ENCODE assay signal across 1 cellular context in the genomic region with DNA sequence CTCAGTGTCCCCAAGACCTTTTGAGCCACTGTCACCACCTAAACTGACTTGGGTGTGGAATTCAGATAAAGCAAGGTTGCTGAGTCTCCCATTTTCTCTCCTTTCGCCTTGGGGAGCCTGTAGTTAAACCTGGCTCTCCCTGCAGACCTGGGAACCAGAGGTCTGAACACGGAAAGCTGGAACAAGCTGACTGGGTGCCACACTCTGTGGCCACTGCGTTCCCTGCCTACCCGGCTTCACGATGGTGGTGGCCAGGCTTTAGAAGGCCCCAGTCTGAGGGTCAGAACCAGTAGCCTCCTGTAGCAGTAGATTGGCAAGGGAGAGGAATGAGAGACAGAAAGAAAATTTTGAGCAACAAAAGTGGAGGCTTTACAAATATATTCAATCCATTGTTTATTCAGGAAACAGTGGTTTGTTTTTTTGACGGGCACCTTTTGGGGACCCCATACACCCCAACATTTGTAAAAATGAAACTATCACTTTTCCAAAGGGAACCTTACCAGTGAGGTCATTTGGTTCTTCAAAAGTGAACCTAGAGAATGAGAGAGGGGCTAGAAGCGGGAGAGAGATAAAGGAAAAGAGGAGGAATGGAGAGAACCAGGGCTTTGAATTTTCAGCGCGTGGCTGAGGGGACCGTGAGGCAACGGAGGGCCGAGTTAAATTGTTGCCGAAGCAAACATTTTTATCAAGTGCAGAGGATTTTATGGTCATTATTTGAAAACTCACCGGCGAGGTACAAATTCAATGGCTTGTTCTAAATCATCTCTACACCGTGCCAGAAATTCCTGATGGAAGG.
TF ChIP-seq lines count a peak whose summit lies in the region.

No MANE protein-coding gene starts in this region.

TF ChIP-seq in HEK293, 187 proteins besides CTCF, POLR2A, EP300 and RAD21 (continued from another document):
- TF ChIP-seq, protein P1, sequence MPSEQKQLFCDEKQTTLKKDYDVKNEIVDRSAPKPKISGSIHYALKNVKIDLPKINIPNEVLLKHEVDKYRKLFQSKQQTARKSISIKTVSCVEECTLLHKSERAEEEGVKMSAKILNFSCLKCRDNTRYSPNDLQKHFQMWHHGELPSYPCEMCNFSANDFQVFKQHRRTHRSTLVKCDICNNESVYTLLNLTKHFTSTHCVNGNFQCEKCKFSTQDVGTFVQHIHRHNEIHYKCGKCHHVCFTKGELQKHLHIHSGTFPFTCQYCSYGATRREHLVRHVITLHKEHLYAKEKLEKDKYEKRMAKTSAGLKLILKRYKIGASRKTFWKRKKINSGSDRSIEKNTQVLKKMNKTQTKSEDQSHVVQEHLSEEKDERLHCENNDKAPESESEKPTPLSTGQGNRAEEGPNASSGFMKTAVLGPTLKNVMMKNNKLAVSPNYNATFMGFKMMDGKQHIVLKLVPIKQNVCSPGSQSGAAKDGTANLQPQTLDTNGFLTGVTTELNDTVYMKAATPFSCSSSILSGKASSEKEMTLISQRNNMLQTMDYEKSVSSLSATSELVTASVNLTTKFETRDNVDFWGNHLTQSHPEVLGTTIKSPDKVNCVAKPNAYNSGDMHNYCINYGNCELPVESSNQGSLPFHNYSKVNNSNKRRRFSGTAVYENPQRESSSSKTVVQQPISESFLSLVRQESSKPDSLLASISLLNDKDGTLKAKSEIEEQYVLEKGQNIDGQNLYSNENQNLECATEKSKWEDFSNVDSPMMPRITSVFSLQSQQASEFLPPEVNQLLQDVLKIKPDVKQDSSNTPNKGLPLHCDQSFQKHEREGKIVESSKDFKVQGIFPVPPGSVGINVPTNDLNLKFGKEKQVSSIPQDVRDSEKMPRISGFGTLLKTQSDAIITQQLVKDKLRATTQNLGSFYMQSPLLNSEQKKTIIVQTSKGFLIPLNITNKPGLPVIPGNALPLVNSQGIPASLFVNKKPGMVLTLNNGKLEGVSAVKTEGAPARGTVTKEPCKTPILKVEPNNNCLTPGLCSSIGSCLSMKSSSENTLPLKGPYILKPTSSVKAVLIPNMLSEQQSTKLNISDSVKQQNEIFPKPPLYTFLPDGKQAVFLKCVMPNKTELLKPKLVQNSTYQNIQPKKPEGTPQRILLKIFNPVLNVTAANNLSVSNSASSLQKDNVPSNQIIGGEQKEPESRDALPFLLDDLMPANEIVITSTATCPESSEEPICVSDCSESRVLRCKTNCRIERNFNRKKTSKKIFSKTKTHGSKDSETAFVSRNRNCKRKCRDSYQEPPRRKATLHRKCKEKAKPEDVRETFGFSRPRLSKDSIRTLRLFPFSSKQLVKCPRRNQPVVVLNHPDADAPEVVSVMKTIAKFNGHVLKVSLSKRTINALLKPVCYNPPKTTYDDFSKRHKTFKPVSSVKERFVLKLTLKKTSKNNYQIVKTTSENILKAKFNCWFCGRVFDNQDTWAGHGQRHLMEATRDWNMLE (tag by site-specific recombination; conservative IDR thresholded peaks at IDR 0.05; ENCODE audit: low read depth) = no peak
- TF ChIP-seq ZNF335 (tag by site-specific recombination; conservative IDR thresholded peaks at IDR 0.05) = no peak
- no peak for TF ChIP-seq PRDM1 (tag by site-specific recombination; IDR thresholded peaks at IDR 0.05)
- TF ChIP-seq, protein P2, sequence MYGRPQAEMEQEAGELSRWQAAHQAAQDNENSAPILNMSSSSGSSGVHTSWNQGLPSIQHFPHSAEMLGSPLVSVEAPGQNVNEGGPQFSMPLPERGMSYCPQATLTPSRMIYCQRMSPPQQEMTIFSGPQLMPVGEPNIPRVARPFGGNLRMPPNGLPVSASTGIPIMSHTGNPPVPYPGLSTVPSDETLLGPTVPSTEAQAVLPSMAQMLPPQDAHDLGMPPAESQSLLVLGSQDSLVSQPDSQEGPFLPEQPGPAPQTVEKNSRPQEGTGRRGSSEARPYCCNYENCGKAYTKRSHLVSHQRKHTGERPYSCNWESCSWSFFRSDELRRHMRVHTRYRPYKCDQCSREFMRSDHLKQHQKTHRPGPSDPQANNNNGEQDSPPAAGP (tag by site-specific recombination; IDR thresholded peaks at IDR 0.05) = no peak
- TF ChIP-seq ZBTB20 (tag by site-specific recombination; IDR thresholded peaks at IDR 0.05) = no peak
- TF ChIP-seq ZNF174 (tag by site-specific recombination; IDR thresholded peaks at IDR 0.05) = no peak
- TF ChIP-seq, protein P3, sequence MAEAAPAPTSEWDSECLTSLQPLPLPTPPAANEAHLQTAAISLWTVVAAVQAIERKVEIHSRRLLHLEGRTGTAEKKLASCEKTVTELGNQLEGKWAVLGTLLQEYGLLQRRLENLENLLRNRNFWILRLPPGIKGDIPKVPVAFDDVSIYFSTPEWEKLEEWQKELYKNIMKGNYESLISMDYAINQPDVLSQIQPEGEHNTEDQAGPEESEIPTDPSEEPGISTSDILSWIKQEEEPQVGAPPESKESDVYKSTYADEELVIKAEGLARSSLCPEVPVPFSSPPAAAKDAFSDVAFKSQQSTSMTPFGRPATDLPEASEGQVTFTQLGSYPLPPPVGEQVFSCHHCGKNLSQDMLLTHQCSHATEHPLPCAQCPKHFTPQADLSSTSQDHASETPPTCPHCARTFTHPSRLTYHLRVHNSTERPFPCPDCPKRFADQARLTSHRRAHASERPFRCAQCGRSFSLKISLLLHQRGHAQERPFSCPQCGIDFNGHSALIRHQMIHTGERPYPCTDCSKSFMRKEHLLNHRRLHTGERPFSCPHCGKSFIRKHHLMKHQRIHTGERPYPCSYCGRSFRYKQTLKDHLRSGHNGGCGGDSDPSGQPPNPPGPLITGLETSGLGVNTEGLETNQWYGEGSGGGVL (tag by site-specific recombination; IDR thresholded peaks at IDR 0.05) = no peak
- TF ChIP-seq, protein P4, sequence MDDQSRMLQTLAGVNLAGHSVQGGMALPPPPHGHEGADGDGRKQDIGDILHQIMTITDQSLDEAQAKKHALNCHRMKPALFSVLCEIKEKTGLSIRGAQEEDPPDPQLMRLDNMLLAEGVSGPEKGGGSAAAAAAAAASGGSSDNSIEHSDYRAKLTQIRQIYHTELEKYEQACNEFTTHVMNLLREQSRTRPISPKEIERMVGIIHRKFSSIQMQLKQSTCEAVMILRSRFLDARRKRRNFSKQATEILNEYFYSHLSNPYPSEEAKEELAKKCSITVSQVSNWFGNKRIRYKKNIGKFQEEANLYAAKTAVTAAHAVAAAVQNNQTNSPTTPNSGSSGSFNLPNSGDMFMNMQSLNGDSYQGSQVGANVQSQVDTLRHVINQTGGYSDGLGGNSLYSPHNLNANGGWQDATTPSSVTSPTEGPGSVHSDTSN (CRISPR knock-in tag; IDR thresholded peaks at IDR 0.05) = no peak
- TF ChIP-seq ZNF211 (tag by site-specific recombination; IDR thresholded peaks at IDR 0.05; ENCODE audit: low read depth) = no peak
- TF ChIP-seq KLF7 (tag by site-specific recombination; IDR thresholded peaks at IDR 0.05; ENCODE audit: borderline replicate concordance) = no peak
- no peak for TF ChIP-seq SCRT2 (tag by site-specific recombination; IDR thresholded peaks at IDR 0.05)
- TF ChIP-seq, protein P5, sequence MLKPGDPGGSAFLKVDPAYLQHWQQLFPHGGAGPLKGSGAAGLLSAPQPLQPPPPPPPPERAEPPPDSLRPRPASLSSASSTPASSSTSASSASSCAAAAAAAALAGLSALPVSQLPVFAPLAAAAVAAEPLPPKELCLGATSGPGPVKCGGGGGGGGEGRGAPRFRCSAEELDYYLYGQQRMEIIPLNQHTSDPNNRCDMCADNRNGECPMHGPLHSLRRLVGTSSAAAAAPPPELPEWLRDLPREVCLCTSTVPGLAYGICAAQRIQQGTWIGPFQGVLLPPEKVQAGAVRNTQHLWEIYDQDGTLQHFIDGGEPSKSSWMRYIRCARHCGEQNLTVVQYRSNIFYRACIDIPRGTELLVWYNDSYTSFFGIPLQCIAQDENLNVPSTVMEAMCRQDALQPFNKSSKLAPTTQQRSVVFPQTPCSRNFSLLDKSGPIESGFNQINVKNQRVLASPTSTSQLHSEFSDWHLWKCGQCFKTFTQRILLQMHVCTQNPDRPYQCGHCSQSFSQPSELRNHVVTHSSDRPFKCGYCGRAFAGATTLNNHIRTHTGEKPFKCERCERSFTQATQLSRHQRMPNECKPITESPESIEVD (tag by site-specific recombination; IDR thresholded peaks at IDR 0.05) = peak; percentile 81
- no peak for TF ChIP-seq MZF1 (tag by site-specific recombination; IDR thresholded peaks at IDR 0.05; ENCODE audit: borderline replicate concordance)
- TF ChIP-seq ZNF544 (tag by site-specific recombination; IDR thresholded peaks at IDR 0.05) = no peak
- TF ChIP-seq ZNF792 (tag by site-specific recombination; IDR thresholded peaks at IDR 0.05) = no peak
- TF ChIP-seq, protein P6, sequence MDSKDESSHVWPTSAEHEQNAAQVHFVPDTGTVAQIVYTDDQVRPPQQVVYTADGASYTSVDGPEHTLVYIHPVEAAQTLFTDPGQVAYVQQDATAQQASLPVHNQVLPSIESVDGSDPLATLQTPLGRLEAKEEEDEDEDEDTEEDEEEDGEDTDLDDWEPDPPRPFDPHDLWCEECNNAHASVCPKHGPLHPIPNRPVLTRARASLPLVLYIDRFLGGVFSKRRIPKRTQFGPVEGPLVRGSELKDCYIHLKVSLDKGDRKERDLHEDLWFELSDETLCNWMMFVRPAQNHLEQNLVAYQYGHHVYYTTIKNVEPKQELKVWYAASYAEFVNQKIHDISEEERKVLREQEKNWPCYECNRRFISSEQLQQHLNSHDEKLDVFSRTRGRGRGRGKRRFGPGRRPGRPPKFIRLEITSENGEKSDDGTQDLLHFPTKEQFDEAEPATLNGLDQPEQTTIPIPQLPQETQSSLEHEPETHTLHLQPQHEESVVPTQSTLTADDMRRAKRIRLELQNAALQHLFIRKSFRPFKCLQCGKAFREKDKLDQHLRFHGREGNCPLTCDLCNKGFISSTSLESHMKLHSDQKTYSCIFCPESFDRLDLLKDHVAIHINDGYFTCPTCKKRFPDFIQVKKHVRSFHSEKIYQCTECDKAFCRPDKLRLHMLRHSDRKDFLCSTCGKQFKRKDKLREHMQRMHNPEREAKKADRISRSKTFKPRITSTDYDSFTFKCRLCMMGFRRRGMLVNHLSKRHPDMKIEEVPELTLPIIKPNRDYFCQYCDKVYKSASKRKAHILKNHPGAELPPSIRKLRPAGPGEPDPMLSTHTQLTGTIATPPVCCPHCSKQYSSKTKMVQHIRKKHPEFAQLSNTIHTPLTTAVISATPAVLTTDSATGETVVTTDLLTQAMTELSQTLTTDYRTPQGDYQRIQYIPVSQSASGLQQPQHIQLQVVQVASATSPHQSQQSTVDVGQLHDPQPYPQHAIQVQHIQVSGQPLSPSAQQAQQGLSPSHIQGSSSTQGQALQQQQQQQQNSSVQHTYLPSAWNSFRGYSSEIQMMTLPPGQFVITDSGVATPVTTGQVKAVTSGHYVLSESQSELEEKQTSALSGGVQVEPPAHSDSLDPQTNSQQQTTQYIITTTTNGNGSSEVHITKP (tag by site-specific recombination; IDR thresholded peaks at IDR 0.05) = peak; percentile 50
- no peak for TF ChIP-seq ZNF558 (tag by site-specific recombination; IDR thresholded peaks at IDR 0.05)
- no peak for TF ChIP-seq ZNF248 (tag by site-specific recombination; IDR thresholded peaks at IDR 0.05)
- TF ChIP-seq, protein P7, sequence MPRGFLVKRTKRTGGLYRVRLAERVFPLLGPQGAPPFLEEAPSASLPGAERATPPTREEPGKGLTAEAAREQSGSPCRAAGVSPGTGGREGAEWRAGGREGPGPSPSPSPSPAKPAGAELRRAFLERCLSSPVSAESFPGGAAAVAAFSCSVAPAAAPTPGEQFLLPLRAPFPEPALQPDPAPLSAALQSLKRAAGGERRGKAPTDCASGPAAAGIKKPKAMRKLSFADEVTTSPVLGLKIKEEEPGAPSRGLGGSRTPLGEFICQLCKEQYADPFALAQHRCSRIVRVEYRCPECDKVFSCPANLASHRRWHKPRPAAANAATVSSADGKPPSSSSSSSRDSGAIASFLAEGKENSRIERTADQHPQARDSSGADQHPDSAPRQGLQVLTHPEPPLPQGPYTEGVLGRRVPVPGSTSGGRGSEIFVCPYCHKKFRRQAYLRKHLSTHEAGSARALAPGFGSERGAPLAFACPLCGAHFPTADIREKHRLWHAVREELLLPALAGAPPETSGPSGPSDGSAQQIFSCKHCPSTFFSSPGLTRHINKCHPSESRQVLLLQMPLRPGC (tag by site-specific recombination; IDR thresholded peaks at IDR 0.05) = no peak
- no peak for TF ChIP-seq YY1 (tag by site-specific recombination; IDR thresholded peaks at IDR 0.05)
- TF ChIP-seq EGR2 (tag by site-specific recombination; IDR thresholded peaks at IDR 0.05; ENCODE audit: low read depth) = no peak
- TF ChIP-seq FEZF1 (tag by site-specific recombination; IDR thresholded peaks at IDR 0.05) = no peak
TF ChIP-seq in HEK293: peak in this region for 6.
